In genomic region chrX:154096140-154097002, GRCh38 we compare ENCODE assay signal across 8 cellular contexts. TPM values are rescaled to one million over a fixed set of nuclear protein-coding genes. Genes with fewer than 3 reads are reported as not detected.
DNase-seq lines count a peak whose midpoint lies in the region; ATAC-seq and TF ChIP-seq lines count a peak whose summit lies in the region.

No MANE protein-coding gene starts in this region.

- H3K27ac ChIP-seq in Peyer's patch = peak overlapping the region; percentile 95 to 99 (median 98)
- peak overlapping the region; percentile 43 to 87 (median 78) for H3K27ac ChIP-seq in right lobe of liver
- H3K27ac ChIP-seq in suprapubic skin = peak overlapping the region; percentile 98

- TF ChIP-seq CTCF in Peyer's patch (IDR thresholded peaks at IDR 0.05) (no peak), right lobe of liver (IDR thresholded peaks at IDR 0.05) (no peak), suprapubic skin (IDR thresholded peaks at IDR 0.05) (no peak)

- peak; percentile 53 for DNase-seq in NCI-H748 (lab: John Stamatoyannopoulos, UW; ENCODE audit: unreplicated experiment)
- no peak for DNase-seq in NCI-H748 treated with DMSO at 0.1 percent for 48 hours (lab: John Stamatoyannopoulos, UW)
- no peak for DNase-seq in Peyer's patch
- DNase-seq in cerebellum (ENCODE audit: low spot score) = peak; percentile 40
- peak in 2 of 3 donors; percentile 25 to 58 for DNase-seq in right lobe of liver
- no peak for DNase-seq in suprapubic skin (ENCODE audit: low spot score in 2 of 2)

- no peak for TF ChIP-seq POLR2A in Peyer's patch (IDR thresholded peaks at IDR 0.05)
- TF ChIP-seq POLR2A in right lobe of liver (IDR thresholded peaks at IDR 0.05) = no peak
- TF ChIP-seq POLR2A in suprapubic skin (IDR thresholded peaks at IDR 0.05) = no peak

- H3K36me3 ChIP-seq in Peyer's patch = no peaks in the 10 kb centered on the region
- H3K36me3 ChIP-seq in right lobe of liver = no peaks in the 10 kb centered on the region
- no peaks in the 10 kb centered on the region for H3K36me3 ChIP-seq in suprapubic skin

- H3K4me1 ChIP-seq in Peyer's patch (peaks cover 0 to 21% (median 0%) of the 10 kb centered on the region in 4 donors), right lobe of liver (peaks cover 0 to 14% (median 0%) of the 10 kb centered on the region in 4 donors), suprapubic skin (peaks cover 27% of the 10 kb centered on the region)

- intact Hi-C loops in right lobe of liver (cut with DNase I) = no loop called here

- no peaks in the 10 kb centered on the region for H3K9me3 ChIP-seq in Peyer's patch
- H3K9me3 ChIP-seq in right lobe of liver = no peaks in the 10 kb centered on the region
- no peaks in the 10 kb centered on the region for H3K9me3 ChIP-seq in suprapubic skin

- H3K27me3 ChIP-seq in Peyer's patch = no peaks in the 10 kb centered on the region
- H3K27me3 ChIP-seq in right lobe of liver = no peaks in the 10 kb centered on the region
- no peaks in the 10 kb centered on the region for H3K27me3 ChIP-seq in suprapubic skin

- peak; percentile 8 to 20 (median 10) for ATAC-seq in right lobe of liver
- no peak for ATAC-seq in GM21737 (IDR thresholded peaks at IDR 0.05; ENCODE audit: unreplicated experiment)
- ATAC-seq in HG02759 (IDR thresholded peaks at IDR 0.05; ENCODE audit: unreplicated experiment) = no peak

- 29% methylated on average over 28 of the region's 31 CpGs for WGBS in right lobe of liver (ENCODE audit: insufficient coverage, low coverage, low lambda C conversion rate, missing lambda C conversion rate)
- WGBS in suprapubic skin = 35% methylated on average over 23 of the region's 31 CpGs

- peak overlapping the region; percentile 71 to 94 (median 87) for H3K4me3 ChIP-seq in Peyer's patch
- H3K4me3 ChIP-seq in right lobe of liver = peak overlapping the region; percentile 55 to 75 (median 60)
- H3K4me3 ChIP-seq in suprapubic skin = peak overlapping the region; percentile 87

- TF ChIP-seq EP300 in suprapubic skin (IDR thresholded peaks at IDR 0.05) = no peak

RNA-seq across cellular contexts. Expression of gene MECP2, which starts 1.1 kb away (rescaled TPM):
- total RNA-seq in Peyer's patch (100 to 1,000 TPM in 1 of 4 donors, 10 to 100 TPM in 3; 39.8 to 147 (median 55.4) TPM), cerebellum (47.6 TPM), right lobe of liver (10 to 100 TPM; 14.1 to 18.4 (median 16.0) TPM), suprapubic skin (10 to 100 TPM; 19.7 to 76.0 (median 33.9) TPM)

RNA-seq across cellular contexts. Expression of gene OPN1LW, which starts 47.7 kb away (rescaled TPM):
- not detected for total RNA-seq in Peyer's patch
- not detected for total RNA-seq in cerebellum
- total RNA-seq in right lobe of liver = not detected
- not detected for total RNA-seq in suprapubic skin

Comparison
In these comparisons a context has a peak if more than half of its experiments do, and no peak if none do; other contexts are left out.
1. DNase-seq: peak in NCI-H748 (single experiment), cerebellum (single experiment) and right lobe of liver (2 of 3); none in NCI-H748 treated with DMSO at 0.1 percent for 48 hours (single experiment), Peyer's patch (0 of 3) and suprapubic skin (0 of 2).
2. ATAC-seq: peak in right lobe of liver (4 of 4); none in GM21737 (single experiment) and HG02759 (single experiment).
3. Peak in every context shown above with its lines, with median percentiles within 50 percentile points of each other: H3K27ac ChIP-seq and H3K4me3 ChIP-seq.